ENCODE assay signal across 8 cellular contexts in the genomic region with DNA sequence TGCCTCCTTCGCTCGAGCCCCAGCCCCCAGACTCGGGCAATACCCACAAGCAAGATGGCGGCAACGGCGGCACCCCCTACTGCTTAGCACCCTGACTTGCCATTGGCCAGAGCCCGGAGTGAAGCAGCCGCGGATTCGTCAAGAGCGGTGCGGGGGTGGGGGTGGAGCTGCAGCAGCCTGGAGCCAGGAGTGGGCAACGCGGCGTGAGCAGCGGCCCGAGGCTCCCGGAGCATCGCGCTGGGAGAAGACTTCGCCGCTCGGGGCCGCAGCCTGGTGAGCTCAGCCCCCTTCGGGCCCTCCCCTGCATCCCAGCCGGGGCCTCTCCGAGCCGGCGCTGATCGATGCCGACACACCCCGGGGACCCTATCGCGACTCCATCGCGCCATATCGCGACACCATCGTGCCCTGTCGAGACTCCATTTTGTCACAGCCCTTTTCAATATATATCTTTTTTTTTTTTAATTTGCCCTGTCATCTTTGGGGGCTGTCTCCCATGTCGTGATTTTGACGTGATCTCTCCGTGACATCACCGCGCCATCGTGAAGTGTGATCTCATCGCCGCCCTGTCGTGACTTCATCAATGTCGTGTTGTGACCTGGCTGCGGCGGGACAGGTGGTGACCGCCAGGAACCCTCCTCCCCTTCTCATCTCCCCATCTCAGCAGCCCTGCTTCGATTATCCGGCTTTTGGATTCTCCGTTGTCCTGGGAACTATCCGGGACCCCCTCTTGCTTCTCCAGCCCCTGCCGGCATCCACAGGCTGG. TPM values are rescaled to one million over a fixed set of nuclear protein-coding genes. Genes with fewer than 3 reads are reported as not detected.
DNase-seq lines count a peak whose midpoint lies in the region; ATAC-seq, FAIRE-seq and TF ChIP-seq lines count a peak whose summit lies in the region.

TSS of gene NCDN (plus strand) at position 189 of the 763 bp plus-strand sequence. CDS start at position 581, 392 bp downstream.

- peak; percentile 94 for FAIRE-seq in urothelium cell line (lab: Jason Lieb, UNC)

- peak within 1 kb of the TSS; percentile 98 for H3K27ac Mint-ChIP-seq in T-helper 17 cell

- H3K27me3 ChIP-seq in left ventricle myocardium inferior (ENCODE audit: low read depth): no peaks in the 10 kb centered on the region
- no peaks in the 10 kb centered on the region for H3K27me3 ChIP-seq in prostate gland (replicated peaks; ENCODE audit: insufficient read depth)

- peaks cover 2% of the 10 kb centered on the region for H3K36me3 Mint-ChIP-seq in T-helper 17 cell (ENCODE audit: low read depth)

- DNase-seq in GM13977 (ENCODE audit: low spot score) (peak; percentile 96), NCI-H1694 treated with DMSO at 0.1 percent for 48 hours (lab: John Stamatoyannopoulos, UW) (peak; percentile 93), T-helper 17 cell (peak; percentile 89 to 93 (median 93)), amygdala (lab: John Stamatoyannopoulos, UW) (peak in 54 of 56 donors; percentile 76 to 100 (median 96)), left ventricle myocardium inferior (peak; percentile 98), prostate gland (ENCODE audit: low spot score) (peak; percentile 96), urothelium cell line (ENCODE audit: low spot score) (peak; percentile 98)

- TF ChIP-seq POLR2A in prostate gland (IDR thresholded peaks at IDR 0.05): peak; percentile 44

- intact Hi-C loops in left ventricle myocardium inferior (cut with micrococcal nuclease): no loop called here
- intact Hi-C loops in prostate gland (cut with DNase I): loop anchor here (5.0 kb wide), 1 partner anchor 365 kb away; the partner anchor contains the start of gene SFPQ

- TF ChIP-seq CTCF in GM13977 (IDR thresholded peaks at IDR 0.05; ENCODE audit: extremely low read depth, insufficient read depth, missing control alignments) (no peak), left ventricle myocardium inferior (IDR thresholded peaks at IDR 0.05; ENCODE audit: borderline replicate concordance) (no peak), prostate gland (IDR thresholded peaks at IDR 0.05) (no peak)

- H3K27ac ChIP-seq in left ventricle myocardium inferior (replicated peaks): peak within 1 kb of the TSS; percentile 99
- H3K27ac ChIP-seq in prostate gland: peak within 1 kb of the TSS; percentile 94 to 95

- ATAC-seq in HG02884 (IDR thresholded peaks at IDR 0.05; ENCODE audit: unreplicated experiment): peak; percentile 83
- peak; percentile 92 for ATAC-seq in T-helper 17 cell

- under 1% methylated on average over 58 of the region's 58 CpGs for WGBS in prostate gland

- H3K4me1 ChIP-seq in left ventricle myocardium inferior (peaks cover 88% of the 10 kb centered on the region), prostate gland (replicated peaks) (peaks cover 10% of the 10 kb centered on the region)

- in situ Hi-C loops in GM13977 (cut with MboI; ENCODE audit: low pct_unique_long_range_greater_than_20kb, low sequenced_read_pairs, unreplicated experiment): no loop called here

- no peaks in the 10 kb centered on the region for H3K27me3 Mint-ChIP-seq in T-helper 17 cell

- H3K9me3 ChIP-seq in T-helper 17 cell (ENCODE audit: control insufficient read depth, low read length, poor library complexity, severe bottlenecking) (no peaks in the 10 kb centered on the region), left ventricle myocardium inferior (replicated peaks) (no peaks in the 10 kb centered on the region), prostate gland (no peaks in the 10 kb centered on the region)

- H3K4me3 ChIP-seq in left ventricle myocardium inferior: peak within 1 kb of the TSS; percentile 85
- H3K4me3 ChIP-seq in prostate gland: peak within 1 kb of the TSS; percentile 66 to 80

- peak within 1 kb of the TSS; percentile 98 for H3K4me3 Mint-ChIP-seq in T-helper 17 cell

- H3K36me3 ChIP-seq in left ventricle myocardium inferior: peaks cover 20% of the 10 kb centered on the region
- no peaks in the 10 kb centered on the region for H3K36me3 ChIP-seq in prostate gland

- H3K4me1 Mint-ChIP-seq in T-helper 17 cell: peaks cover 48% of the 10 kb centered on the region

RNA-seq across cellular contexts. Expression of gene NCDN, which starts in this region (rescaled TPM):
- 10 to 100 TPM; 23.8 to 26.2 TPM for total RNA-seq in T-helper 17 cell
- total RNA-seq in left ventricle myocardium inferior: 26.1 TPM
- 10 to 100 TPM; 37.6 to 49.4 TPM for total RNA-seq in prostate gland

Comparison
In these comparisons a context has a peak if more than half of its experiments do, and no peak if none do; other contexts are left out.
1. Peak in every context shown above with its lines: DNase-seq, ATAC-seq, H3K4me3 ChIP-seq and H3K27ac ChIP-seq.